In the genomic region with DNA sequence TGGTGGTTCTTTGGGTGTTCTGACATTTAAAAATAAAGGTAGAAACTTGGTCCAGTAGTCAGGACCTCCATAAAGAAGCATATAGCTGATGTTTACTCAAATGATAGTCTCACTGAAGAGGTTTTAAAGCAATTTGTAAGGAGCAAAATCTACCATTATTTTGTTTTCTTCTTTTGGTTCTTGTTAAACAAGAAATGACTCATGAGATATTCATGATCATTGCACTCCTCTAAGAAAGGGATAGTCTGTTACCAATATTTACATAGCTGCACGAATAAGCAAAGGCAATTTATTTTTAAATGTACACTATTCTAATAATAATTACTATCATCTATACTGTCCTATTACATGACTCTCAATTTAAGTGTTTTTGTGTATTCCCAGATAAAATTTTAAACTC, we compare ENCODE assay signal across 24 cellular contexts.
DNase-seq lines count a peak whose midpoint lies in the region; ATAC-seq and TF ChIP-seq lines count a peak whose summit lies in the region.
"Had no signal": no experiment of that assay in that cellular context is flagged by ENCODE, and none has a peak within 500 bp of the region (broad histone marks: within the 10 kb centered on the region; RNA-seq: fewer than 3 reads in every experiment).

No MANE protein-coding gene starts in this region.

- no peak for ATAC-seq in Right ventricle myocardium superior (ENCODE audit: poor library complexity)
- ATAC-seq: HepG2, Panc1 had no signal

- DNase-seq in MCF 10A (ENCODE audit: unreplicated experiment) (peak; percentile 8), breast epithelium (ENCODE audit: low spot score in 2 of 2) (no peak), mammary epithelial cell (peak; percentile 11), mesenchymal stem cell (peak; percentile 0), NCI-H187 (lab: John Stamatoyannopoulos, UW) (no peak), Right ventricle myocardium superior (no peak)
- DNase-seq in stimulated activated CD8-positive, alpha-beta memory T cell treated with anti-CD3 and anti-CD28 coated beads, Interleukin-4, amount 100 ng/mL, for 48 hours: no peak
- DNase-seq: ACHN; BE2C; CD8-positive, alpha-beta memory T cell; DMS79 treated with DMSO at 0.1 percent for 48 hours; GF-D8; Karpas-422; MV-4-11; NCI-H1105 treated with DMSO at 0.1 percent for 48 hours; NCI-H146; NCI-H2029; NCI-H446 treated with DMSO at 0.1 percent for 48 hours; NCI-H526; SK-N-SH had no signal

- H2AK5ac ChIP-seq in mesenchymal stem cell (ENCODE audit: low read length, severe bottlenecking): no peak overlapping the region

- no peaks in the 10 kb centered on the region for H3K36me3 Mint-ChIP-seq in MCF 10A (ENCODE audit: insufficient read depth, unreplicated experiment)
- H3K36me3 Mint-ChIP-seq: CD14-positive monocyte; CD8-positive, alpha-beta memory T cell had no signal

- no peak overlapping the region for H4K91ac ChIP-seq in mesenchymal stem cell (ENCODE audit: low read length)

- peaks cover 25% of the 10 kb centered on the region for H3K27me3 Mint-ChIP-seq in MCF 10A (ENCODE audit: insufficient read depth, unreplicated experiment)

- H3K27ac Mint-ChIP-seq in MCF 10A (ENCODE audit: low read depth, unreplicated experiment): peak overlapping the region; percentile 68
- H3K27ac Mint-ChIP-seq: CD14-positive monocyte had no signal

- no peak overlapping the region for H3K4ac ChIP-seq in mesenchymal stem cell (ENCODE audit: low read depth in 1 of 2, low read length in 2 of 2)

- CTCF ChIA-PET in MCF 10A (lab: Yijun Ruan, JAX): interaction anchor here (0.7 kb wide), 5 partner anchors 13 to 1602 kb away, joined by 3 to 5 read pairs (median 4); no protein-coding TSS in a partner anchor
- CTCF ChIA-PET in mammary epithelial cell (lab: Charles Lee; ENCODE audit: low non-redundant PET): no interaction called here

- intact Hi-C loops in MCF 10A (cut with micrococcal nuclease): no loop called here
- intact Hi-C loops in breast epithelium (cut with DNase I; ENCODE audit: low total_unique reads): no loop called here
- intact Hi-C loops in mammary epithelial cell (cut with micrococcal nuclease): no loop called here
- intact Hi-C loops in Right ventricle myocardium superior (cut with DNase I): no loop called here

- WGBS in mammary epithelial cell (ENCODE audit: low coverage, missing lambda C conversion rate): 17% methylated on average over 1 of the region's 1 CpG
- no CpG with 5 or more reads among the region's 1 CpG for WGBS in mesenchymal stem cell

- dilution Hi-C loops in mammary epithelial cell (cut with HindIII; ENCODE audit: low sequenced_read_pairs): no loop called here

- H3K4me1 ChIP-seq in breast epithelium: no peaks in the 10 kb centered on the region
- H3K4me1 ChIP-seq in mammary epithelial cell (ENCODE audit: insufficient read depth, low read length): peaks cover 8% of the 10 kb centered on the region
- no peaks in the 10 kb centered on the region for H3K4me1 ChIP-seq in mesenchymal stem cell (ENCODE audit: control insufficient read depth, insufficient read depth, low read depth, low read length)
- H3K4me1 ChIP-seq: BE2C had no signal

- no peak overlapping the region for H2BK15ac ChIP-seq in mesenchymal stem cell (ENCODE audit: low read depth, poor library complexity, severe bottlenecking)

- H3K4me1 Mint-ChIP-seq in MCF 10A (ENCODE audit: insufficient read depth, unreplicated experiment): peaks cover 6% of the 10 kb centered on the region
- H3K4me1 Mint-ChIP-seq: CD14-positive monocyte; CD8-positive, alpha-beta memory T cell had no signal

- H3K14ac ChIP-seq in mesenchymal stem cell (ENCODE audit: low read length in 2 of 2): no peak overlapping the region

- H3K9ac ChIP-seq in mammary epithelial cell (ENCODE audit: insufficient read depth, low read length): no peak overlapping the region
- no peak overlapping the region for H3K9ac ChIP-seq in mesenchymal stem cell (ENCODE audit: low read length)
- H3K9ac ChIP-seq: SK-N-SH had no signal

- BruUV-seq in MCF 10A (replicated peaks; lab: Mats Ljungman, UMichigan) (no TSS peak), mammary epithelial cell (replicated peaks; lab: Mats Ljungman, UMichigan) (no TSS peak)

- H3K36me3 ChIP-seq in breast epithelium (no peaks in the 10 kb centered on the region), mammary epithelial cell (ENCODE audit: insufficient read depth, low read length) (no peaks in the 10 kb centered on the region), mesenchymal stem cell (ENCODE audit: control insufficient read depth in 1 of 2, insufficient read depth in 2 of 2, low read depth in 1 of 2, low read length in 2 of 2) (no peaks in the 10 kb centered on the region)
- H3K36me3 ChIP-seq: BE2C had no signal

- H3K4me2 ChIP-seq in mammary epithelial cell (ENCODE audit: insufficient read depth, low read depth, low read length): peak overlapping the region; percentile 1
- H3K4me2 ChIP-seq in mesenchymal stem cell (ENCODE audit: low read length, poor library complexity, severe bottlenecking): no peak overlapping the region
- H3K4me2 ChIP-seq: SK-N-SH had no signal

- H3K4me3 ChIP-seq in breast epithelium (no peak overlapping the region), mammary epithelial cell (replicated peaks in 1 of 3; ENCODE audit: insufficient read depth in 1 of 3, low read depth in 2 of 3, low read length in 3 of 3) (no peak overlapping the region), mesenchymal stem cell (ENCODE audit: insufficient read depth in 1 of 2, low read depth in 1 of 2, low read length in 2 of 2) (no peak overlapping the region)

- H2BK12ac ChIP-seq in mesenchymal stem cell (ENCODE audit: low read length in 2 of 2): no peak overlapping the region

- H3K79me2 ChIP-seq in mammary epithelial cell (ENCODE audit: insufficient read depth, low read length): no peaks in the 10 kb centered on the region

- in situ Hi-C loops in mammary epithelial cell (cut with MboI; ENCODE audit: low sequenced_read_pairs in 2 of 2): no loop called here

- POLR2A ChIA-PET in MCF 10A (lab: Yijun Ruan, JAX): interaction anchor here (0.6 to 1.1 kb wide), 4 partner anchors 69 to 297 kb away, joined by 3 to 4 read pairs (median 3); no protein-coding TSS in a partner anchor

- no peak overlapping the region for H2BK5ac ChIP-seq in mesenchymal stem cell (ENCODE audit: low read depth, low read length, poor library complexity, severe bottlenecking)

- no peak overlapping the region for H2BK120ac ChIP-seq in mesenchymal stem cell (ENCODE audit: low read depth, low read length)

- H3K27me3 ChIP-seq in breast epithelium (no peaks in the 10 kb centered on the region), mammary epithelial cell (ENCODE audit: insufficient read depth, low read length) (peaks cover 4% of the 10 kb centered on the region), mesenchymal stem cell (ENCODE audit: control insufficient read depth in 1 of 2, insufficient read depth in 1 of 2, low read length in 2 of 2) (no peaks in the 10 kb centered on the region)
- H3K27me3 ChIP-seq: BE2C had no signal

- no peaks in the 10 kb centered on the region for H3K79me1 ChIP-seq in mesenchymal stem cell (replicated peaks; ENCODE audit: low read length, poor library complexity, severe bottlenecking)

- H2AFZ ChIP-seq in mammary epithelial cell (ENCODE audit: low read depth, low read length): no peak overlapping the region
- no peak overlapping the region for H2AFZ ChIP-seq in mesenchymal stem cell (ENCODE audit: low read depth, low read length)

- H3K9me3 ChIP-seq in breast epithelium (no peaks in the 10 kb centered on the region), mammary epithelial cell (replicated peaks; ENCODE audit: insufficient read depth, low read length) (no peaks in the 10 kb centered on the region), mesenchymal stem cell (ENCODE audit: control insufficient read depth, low read length) (no peaks in the 10 kb centered on the region)
- H3K9me3 ChIP-seq: BE2C, SK-N-SH had no signal

- no peaks in the 10 kb centered on the region for H4K20me1 ChIP-seq in mammary epithelial cell (ENCODE audit: insufficient read depth, low read length)

- no peak for TF ChIP-seq POLR2A in breast epithelium (IDR thresholded peaks at IDR 0.05)

- no peak overlapping the region for H4K8ac ChIP-seq in mesenchymal stem cell (ENCODE audit: low read length)

- H3K18ac ChIP-seq in mesenchymal stem cell (ENCODE audit: low read depth in 1 of 2, low read length in 2 of 2): no peak overlapping the region

- no peaks in the 10 kb centered on the region for H3K9me3 Mint-ChIP-seq in MCF 10A (ENCODE audit: unreplicated experiment)

- no peak overlapping the region for H3K23ac ChIP-seq in mesenchymal stem cell (ENCODE audit: low read length in 2 of 2)

- H3K27ac ChIP-seq in breast epithelium: no peak overlapping the region
- H3K27ac ChIP-seq in mammary epithelial cell (ENCODE audit: insufficient read depth, low read depth, low read length): no peak overlapping the region
- no peak overlapping the region for H3K27ac ChIP-seq in mesenchymal stem cell (ENCODE audit: low read length, poor library complexity, severe bottlenecking)
- H3K27ac ChIP-seq: 22Rv1 had no signal

- TF ChIP-seq CTCF in MCF 10A (IDR thresholded peaks at IDR 0.05; ENCODE audit: unreplicated experiment) (no peak), breast epithelium (IDR thresholded peaks at IDR 0.05) (no peak), mammary epithelial cell (conservative IDR thresholded peaks at IDR 0.05 in 1 of 2, IDR thresholded peaks at IDR 0.05 in 1 of 2; ENCODE audit: extremely low read depth in 1 of 2, insufficient read depth in 1 of 2, low read depth in 1 of 2, low read length in 2 of 2) (no peak)

- H3K4me3 Mint-ChIP-seq in MCF 10A (ENCODE audit: unreplicated experiment): peak overlapping the region; percentile 16
- H3K4me3 Mint-ChIP-seq: CD14-positive monocyte; CD8-positive, alpha-beta memory T cell had no signal

Comparison
In these comparisons a context has a peak if more than half of its experiments do, and no peak if none do; other contexts are left out.
1. DNase-seq: peak in MCF 10A (single experiment), mammary epithelial cell (single experiment) and mesenchymal stem cell (single experiment); none in breast epithelium (0 of 2), stimulated activated CD8-positive, alpha-beta memory T cell treated with anti-CD3 and anti-CD28 coated beads, Interleukin-4, amount 100 ng/mL, for 48 hours (single experiment), NCI-H187 (0 of 2) and Right ventricle myocardium superior (single experiment).